In the genomic region with DNA sequence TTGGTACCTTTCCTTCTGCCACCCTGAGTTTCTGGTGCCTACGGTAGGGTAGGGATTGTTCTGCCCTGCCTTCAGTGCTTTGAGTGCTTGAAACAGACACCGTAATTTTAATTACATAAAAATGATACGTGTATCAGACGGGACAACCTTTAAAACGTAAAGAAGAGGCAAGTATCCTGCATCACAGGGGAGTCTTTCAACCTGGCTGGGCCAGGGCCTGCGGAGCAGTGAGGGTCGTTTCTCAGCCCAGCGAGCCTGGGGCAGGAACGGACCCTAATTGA, we compare ENCODE assay signal across 9 cellular contexts. TPM values are rescaled to one million over a fixed set of nuclear protein-coding genes. Genes with fewer than 3 reads are reported as not detected.
DNase-seq lines count a peak whose midpoint lies in the region; ATAC-seq, FAIRE-seq and TF ChIP-seq lines count a peak whose summit lies in the region.
"Had no signal": no experiment of that assay in that cellular context is flagged by ENCODE, and none has a peak within 500 bp of the region (broad histone marks: within the 10 kb centered on the region; RNA-seq: fewer than 3 reads in every experiment).

No MANE protein-coding gene starts in this region.

- no peak overlapping the region for H3K9ac ChIP-seq in smooth muscle cell (ENCODE audit: low read depth)

- H3K9me3 ChIP-seq in HAP-1 = no peaks in the 10 kb centered on the region
- no peaks in the 10 kb centered on the region for H3K9me3 ChIP-seq in smooth muscle cell (replicated peaks; ENCODE audit: low read depth)

- H3K36me3 Mint-ChIP-seq in activated B cell treated with CpG ODN at 0.5 μM for 24 hours (ENCODE audit: low read depth) = no peaks in the 10 kb centered on the region

- peak overlapping the region; percentile 99 for H3K4me2 ChIP-seq in smooth muscle cell

- TF ChIP-seq CTCF in activated B cell treated with CpG ODN at 0.5 μM for 24 hours (IDR thresholded peaks at IDR 0.05) (no peak), kidney epithelial cell (IDR thresholded peaks at IDR 0.05; ENCODE audit: insufficient read depth, low read length, poor library complexity, severe bottlenecking) (no peak), smooth muscle cell (IDR thresholded peaks at IDR 0.05; ENCODE audit: borderline replicate concordance, insufficient read depth, poor library complexity, severe bottlenecking) (no peak)

- H3K4me1 Mint-ChIP-seq in activated B cell treated with CpG ODN at 0.5 μM for 24 hours = peaks cover 19% of the 10 kb centered on the region

- peaks cover 36% of the 10 kb centered on the region for H3K79me2 ChIP-seq in smooth muscle cell (ENCODE audit: low read depth)

- no peak for FAIRE-seq in GM12891 (lab: Jason Lieb, UNC)

- DNase-seq in HAP-1 (ENCODE audit: low spot score in 2 of 2) (no peak), activated B cell treated with CpG ODN at 0.5 μM for 24 hours (no peak), kidney epithelial cell (ENCODE audit: low read depth) (no peak), smooth muscle cell (lab: John Stamatoyannopoulos, UW; ENCODE audit: unreplicated experiment) (no peak), GM12891 (ENCODE audit: insufficient read length, low spot score) (no peak), 8988T (no peak), MV-4-11 (lab: John Stamatoyannopoulos, UW) (no peak), GM19238 (ENCODE audit: insufficient read length, low spot score) (no peak)
- DNase-seq: T1000 had no signal

- CTCF ChIA-PET in activated B cell treated with CpG ODN at 0.5 μM for 24 hours (lab: Charles Lee) = no interaction called here

- H3K4me1 ChIP-seq in HAP-1 (peaks cover 17% of the 10 kb centered on the region), smooth muscle cell (ENCODE audit: low read depth) (peaks cover 23% of the 10 kb centered on the region)

- H3K4me3 ChIP-seq in HAP-1 (peak overlapping the region; percentile 58), kidney epithelial cell (ENCODE audit: low read depth, low read length) (peak overlapping the region; percentile 68), smooth muscle cell (peak overlapping the region; percentile 75)

- intact Hi-C loops in activated B cell treated with CpG ODN at 0.5 μM for 24 hours (cut with micrococcal nuclease) = no loop called here

- no peaks in the 10 kb centered on the region for H3K36me3 ChIP-seq in HAP-1 (replicated peaks)
- no peaks in the 10 kb centered on the region for H3K36me3 ChIP-seq in kidney epithelial cell (ENCODE audit: control insufficient read depth, insufficient read depth, low read length)
- no peaks in the 10 kb centered on the region for H3K36me3 ChIP-seq in smooth muscle cell (ENCODE audit: low read depth)

- in situ Hi-C loops in HAP-1 (cut with MboI; ENCODE audit: low sequenced_read_pairs) = no loop called here

- WGBS in smooth muscle cell (ENCODE audit: low lambda C conversion rate) = 14% methylated on average over 9 of the region's 9 CpGs

- no peaks in the 10 kb centered on the region for H3K27me3 ChIP-seq in HAP-1 (ENCODE audit: low read depth)
- peaks cover 3% of the 10 kb centered on the region for H3K27me3 ChIP-seq in kidney epithelial cell (ENCODE audit: control insufficient read depth, insufficient read depth, low read length)
- no peaks in the 10 kb centered on the region for H3K27me3 ChIP-seq in smooth muscle cell (ENCODE audit: low read depth)

- POLR2A ChIA-PET in activated B cell treated with CpG ODN at 0.5 μM for 24 hours (lab: Charles Lee) = no interaction called here

- no peak overlapping the region for H3K27ac Mint-ChIP-seq in activated B cell treated with CpG ODN at 0.5 μM for 24 hours

- H3K9me3 Mint-ChIP-seq in activated B cell treated with CpG ODN at 0.5 μM for 24 hours = no peaks in the 10 kb centered on the region

- no peak for ATAC-seq in activated B cell treated with CpG ODN at 0.5 μM for 24 hours (ENCODE audit: low read depth)

- H3K27ac ChIP-seq in smooth muscle cell (ENCODE audit: low read depth) = no peak overlapping the region

- peaks cover 39% of the 10 kb centered on the region for H4K20me1 ChIP-seq in smooth muscle cell (ENCODE audit: low read depth)

- H2AFZ ChIP-seq in smooth muscle cell (ENCODE audit: low read depth) = no peak overlapping the region

- H3K27me3 Mint-ChIP-seq in activated B cell treated with CpG ODN at 0.5 μM for 24 hours = peaks cover 66% of the 10 kb centered on the region

- TF ChIP-seq POLR2A in GM12891 (IDR thresholded peaks at IDR 0.05; ENCODE audit: low read depth, low read length) = no peak

- peak overlapping the region; percentile 46 for H3K4me3 Mint-ChIP-seq in activated B cell treated with CpG ODN at 0.5 μM for 24 hours

- peaks cover 3% of the 10 kb centered on the region for H3F3A ChIP-seq in smooth muscle cell (ENCODE audit: low read depth)

TF ChIP-seq in GM12891, 5 proteins besides CTCF, POLR2A, EP300 and RAD21:
- no peak for TF ChIP-seq SPI1 (IDR thresholded peaks at IDR 0.05; ENCODE audit: low read depth, low read length)
- TF ChIP-seq PAX5 (IDR thresholded peaks at IDR 0.05; ENCODE audit: insufficient read depth, low read length, severe bottlenecking) = no peak
- no peak for TF ChIP-seq POU2F2 (IDR thresholded peaks at IDR 0.05; ENCODE audit: low read depth, low read length)
- TF ChIP-seq TAF1 (IDR thresholded peaks at IDR 0.05; ENCODE audit: low read depth, low read length) = no peak
- no peak for TF ChIP-seq POLR2AphosphoS5 (IDR thresholded peaks at IDR 0.05; ENCODE audit: low read depth, low read length)

RNA-seq across cellular contexts. Expression of gene DAB2IP, which starts 0.5 kb away (rescaled TPM):
- total RNA-seq in activated B cell treated with CpG ODN at 0.5 μM for 24 hours = 0.75 and 0.78 TPM in 2 replicates
- 38.0 and 51.1 TPM in 2 replicates for total RNA-seq in kidney epithelial cell
- 15.5 and 21.6 TPM in 2 replicates for total RNA-seq in smooth muscle cell
- polyA plus RNA-seq in smooth muscle cell = 10.4 and 14.0 TPM in 2 replicates
- polyA plus RNA-seq in GM12891 (2012; ENCODE audit: low read depth, missing spikeins) = 0.33 TPM
